2 cellular contexts compared by ENCODE assay signal in the genomic region with DNA sequence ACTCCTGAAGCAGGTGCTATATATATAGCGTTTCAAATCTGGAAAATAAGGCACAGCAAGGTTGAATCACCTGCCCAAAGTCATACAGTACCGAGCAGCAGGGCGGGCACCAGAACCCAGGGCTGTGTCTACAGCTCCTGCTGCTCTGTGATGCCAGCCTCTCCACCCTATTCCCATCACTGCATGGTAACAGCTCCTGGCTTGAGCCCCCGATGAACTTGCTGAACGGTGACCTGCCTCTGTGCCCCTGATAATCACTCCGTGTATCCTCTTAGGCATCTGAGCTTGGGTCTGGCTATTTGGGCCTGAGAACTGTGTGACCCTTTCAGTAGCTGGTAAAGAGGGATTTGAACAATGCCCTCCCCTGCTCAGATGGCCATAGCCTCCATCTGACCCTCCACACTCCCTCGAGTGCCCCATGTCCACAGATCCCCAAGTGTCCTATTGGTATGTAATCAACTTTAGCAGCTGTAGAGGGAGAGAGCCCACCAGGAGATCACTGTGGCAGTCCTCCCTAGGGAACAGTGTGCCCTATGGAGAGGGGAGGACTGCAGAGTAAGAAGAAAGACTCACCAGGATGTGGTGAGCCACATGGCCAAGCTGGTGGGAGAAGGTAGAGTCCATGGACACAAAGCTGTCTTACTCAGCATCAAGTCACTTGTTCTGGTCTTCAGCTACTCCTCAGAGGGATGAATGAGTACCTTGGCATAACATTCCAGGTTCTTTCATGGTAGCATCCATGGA.
TF ChIP-seq lines count a peak whose summit lies in the region.

No MANE protein-coding gene starts in this region.

TF ChIP-seq in SK-N-SH, 30 proteins besides CTCF, POLR2A, EP300 and RAD21 (continued from another document):
- TF ChIP-seq RXRA (IDR thresholded peaks at IDR 0.05; ENCODE audit: borderline replicate concordance, low read depth) (no peak), CHD2 (IDR thresholded peaks at IDR 0.05; ENCODE audit: low read length, partially characterized antibody) (no peak), GABPA (IDR thresholded peaks at IDR 0.05; ENCODE audit: low read depth) (no peak), FOXJ3 (CRISPR knock-in tag; IDR thresholded peaks at IDR 0.05) (no peak)
TF ChIP-seq in SK-N-SH: peak in this region for 0.

TF ChIP-seq in SK-N-SH treated with all-trans-retinoic acid at 6 μM for 48 hours, 23 proteins besides CTCF, POLR2A, EP300 and RAD21 (continued from another document):
- TF ChIP-seq, protein P1, sequence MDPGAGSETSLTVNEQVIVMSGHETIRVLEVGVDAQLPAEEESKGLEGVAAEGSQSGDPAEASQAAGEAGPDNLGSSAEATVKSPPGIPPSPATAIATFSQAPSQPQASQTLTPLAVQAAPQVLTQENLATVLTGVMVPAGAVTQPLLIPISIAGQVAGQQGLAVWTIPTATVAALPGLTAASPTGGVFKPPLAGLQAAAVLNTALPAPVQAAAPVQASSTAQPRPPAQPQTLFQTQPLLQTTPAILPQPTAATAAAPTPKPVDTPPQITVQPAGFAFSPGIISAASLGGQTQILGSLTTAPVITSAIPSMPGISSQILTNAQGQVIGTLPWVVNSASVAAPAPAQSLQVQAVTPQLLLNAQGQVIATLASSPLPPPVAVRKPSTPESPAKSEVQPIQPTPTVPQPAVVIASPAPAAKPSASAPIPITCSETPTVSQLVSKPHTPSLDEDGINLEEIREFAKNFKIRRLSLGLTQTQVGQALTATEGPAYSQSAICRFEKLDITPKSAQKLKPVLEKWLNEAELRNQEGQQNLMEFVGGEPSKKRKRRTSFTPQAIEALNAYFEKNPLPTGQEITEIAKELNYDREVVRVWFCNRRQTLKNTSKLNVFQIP (CRISPR knock-in tag; IDR thresholded peaks at IDR 0.05; ENCODE audit: borderline replicate concordance, low read depth) = no peak
- TF ChIP-seq OSR1 (CRISPR knock-in tag; IDR thresholded peaks at IDR 0.05) = no peak
- TF ChIP-seq ZFP3 (CRISPR knock-in tag; IDR thresholded peaks at IDR 0.05) = no peak
- TF ChIP-seq, protein P2, sequence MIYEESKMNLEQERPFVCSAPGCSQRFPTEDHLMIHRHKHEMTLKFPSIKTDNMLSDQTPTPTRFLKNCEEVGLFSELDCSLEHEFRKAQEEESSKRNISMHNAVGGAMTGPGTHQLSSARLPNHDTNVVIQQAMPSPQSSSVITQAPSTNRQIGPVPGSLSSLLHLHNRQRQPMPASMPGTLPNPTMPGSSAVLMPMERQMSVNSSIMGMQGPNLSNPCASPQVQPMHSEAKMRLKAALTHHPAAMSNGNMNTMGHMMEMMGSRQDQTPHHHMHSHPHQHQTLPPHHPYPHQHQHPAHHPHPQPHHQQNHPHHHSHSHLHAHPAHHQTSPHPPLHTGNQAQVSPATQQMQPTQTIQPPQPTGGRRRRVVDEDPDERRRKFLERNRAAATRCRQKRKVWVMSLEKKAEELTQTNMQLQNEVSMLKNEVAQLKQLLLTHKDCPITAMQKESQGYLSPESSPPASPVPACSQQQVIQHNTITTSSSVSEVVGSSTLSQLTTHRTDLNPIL (CRISPR knock-in tag; IDR thresholded peaks at IDR 0.05; ENCODE audit: low read depth) = no peak
